Comparison of ENCODE assay signal across 1 cellular context in genomic region chr2:12619975-12620374, GRCh38.
TF ChIP-seq lines count a peak whose summit lies in the region.

No MANE protein-coding gene starts in this region.

TF ChIP-seq in WTC11, 78 proteins besides CTCF, POLR2A, EP300 and RAD21 (continued from another document):
- TF ChIP-seq, protein P1, sequence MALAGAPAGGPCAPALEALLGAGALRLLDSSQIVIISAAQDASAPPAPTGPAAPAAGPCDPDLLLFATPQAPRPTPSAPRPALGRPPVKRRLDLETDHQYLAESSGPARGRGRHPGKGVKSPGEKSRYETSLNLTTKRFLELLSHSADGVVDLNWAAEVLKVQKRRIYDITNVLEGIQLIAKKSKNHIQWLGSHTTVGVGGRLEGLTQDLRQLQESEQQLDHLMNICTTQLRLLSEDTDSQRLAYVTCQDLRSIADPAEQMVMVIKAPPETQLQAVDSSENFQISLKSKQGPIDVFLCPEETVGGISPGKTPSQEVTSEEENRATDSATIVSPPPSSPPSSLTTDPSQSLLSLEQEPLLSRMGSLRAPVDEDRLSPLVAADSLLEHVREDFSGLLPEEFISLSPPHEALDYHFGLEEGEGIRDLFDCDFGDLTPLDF (CRISPR knock-in tag; IDR thresholded peaks at IDR 0.05): no peak
- TF ChIP-seq NFE2L1 (CRISPR knock-in tag; IDR thresholded peaks at IDR 0.05) (no peak), FOXJ3 (CRISPR knock-in tag; IDR thresholded peaks at IDR 0.05; ENCODE audit: borderline replicate concordance) (no peak), ZNF232 (CRISPR knock-in tag; IDR thresholded peaks at IDR 0.05) (no peak), ERG (CRISPR knock-in tag; IDR thresholded peaks at IDR 0.05) (no peak), ATF3 (CRISPR knock-in tag; conservative IDR thresholded peaks at IDR 0.05) (no peak), ZNF671 (CRISPR knock-in tag; IDR thresholded peaks at IDR 0.05) (no peak), OVOL2 (CRISPR knock-in tag; IDR thresholded peaks at IDR 0.05; ENCODE audit: borderline replicate concordance) (no peak), ZNF317 (CRISPR knock-in tag; IDR thresholded peaks at IDR 0.05; ENCODE audit: borderline replicate concordance, low read depth) (no peak), ZNF219 (CRISPR knock-in tag; IDR thresholded peaks at IDR 0.05; ENCODE audit: borderline replicate concordance) (no peak)
